In the genomic region with DNA sequence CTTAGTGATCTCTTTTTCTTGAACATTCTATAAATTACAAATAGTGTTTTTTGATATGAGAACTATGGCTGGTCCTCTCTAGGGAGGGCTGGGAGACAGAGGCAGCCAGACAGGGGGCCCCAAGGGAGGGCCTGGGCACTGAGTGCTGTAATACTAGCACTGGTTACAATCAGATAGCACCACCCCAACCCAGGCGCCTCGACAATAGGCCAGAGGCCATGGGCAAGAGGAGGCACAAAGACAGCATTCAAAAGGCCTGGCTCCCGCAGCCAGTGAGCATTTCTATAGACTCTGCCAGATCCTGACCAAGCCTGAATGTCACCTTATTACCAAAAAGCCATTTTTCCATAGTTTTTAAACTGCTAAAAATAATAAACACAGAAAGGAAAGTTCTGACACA, we compare ENCODE assay signal across 19 cellular contexts.
DNase-seq lines count a peak whose midpoint lies in the region; ATAC-seq and TF ChIP-seq lines count a peak whose summit lies in the region.
"Had no signal": no experiment of that assay in that cellular context is flagged by ENCODE, and none has a peak within 500 bp of the region (broad histone marks: within the 10 kb centered on the region; RNA-seq: fewer than 3 reads in every experiment).

No MANE protein-coding gene starts in this region.

- ATAC-seq in right cardiac atrium: peak in 1 of 2 donors; percentile 51
- no peak for ATAC-seq in left ventricle myocardium superior
- ATAC-seq: PC-3 had no signal

- DNase-seq in right cardiac atrium: peak; percentile 41 to 72 (median 70)
- DNase-seq in left ventricle myocardium superior: no peak
- DNase-seq in dorsolateral prefrontal cortex: peak in 9 of 10 donors; percentile 41 to 76 (median 59)
- DNase-seq in neural crest cell (ENCODE audit: low read depth, low spot score): no peak
- DNase-seq in superior temporal gyrus (ENCODE audit: extremely low spot score): peak; percentile 70
- no peak for DNase-seq in KBM-7
- DNase-seq in effector CD4-positive, alpha-beta T cell: no peak
- no peak for DNase-seq in NCI-H82 treated with DMSO at 0.1 percent for 48 hours (lab: John Stamatoyannopoulos, UW; ENCODE audit: unreplicated experiment)
- DNase-seq: CD4-positive, alpha-beta memory T cell; DMS53; GM23248; KG1; NCI-H1105 treated with DMSO at 0.1 percent for 48 hours; NCI-H1694 treated with DMSO at 0.1 percent for 48 hours; NCI-H510A treated with DMSO at 0.1 percent for 48 hours; NCI-H774; PC-3; RPMI8226 had no signal

- H3K9me3 ChIP-seq in right cardiac atrium (ENCODE audit: control insufficient read depth, low read length): no peaks in the 10 kb centered on the region
- H3K9me3 ChIP-seq: HAP-1 had no signal

- H3K27ac Mint-ChIP-seq in neural crest cell (ENCODE audit: unreplicated experiment): peak overlapping the region; percentile 67
- H3K27ac Mint-ChIP-seq: CD4-positive, alpha-beta memory T cell had no signal

- H3K27me3 Mint-ChIP-seq in neural crest cell (ENCODE audit: low read depth): no peaks in the 10 kb centered on the region

- H3K4me1 ChIP-seq in right cardiac atrium (ENCODE audit: control insufficient read depth, insufficient read depth, low read length): peaks cover 3% of the 10 kb centered on the region
- H3K4me1 ChIP-seq: HAP-1 had no signal

- H3K27me3 ChIP-seq in right cardiac atrium (ENCODE audit: control insufficient read depth, insufficient read depth): no peaks in the 10 kb centered on the region
- no peaks in the 10 kb centered on the region for H3K27me3 ChIP-seq in dorsolateral prefrontal cortex

- H3K36me3 Mint-ChIP-seq in neural crest cell (ENCODE audit: low read depth): no peaks in the 10 kb centered on the region
- H3K36me3 Mint-ChIP-seq: CD4-positive, alpha-beta memory T cell had no signal

- H3K4me3 Mint-ChIP-seq in neural crest cell: no peak overlapping the region
- H3K4me3 Mint-ChIP-seq: CD4-positive, alpha-beta memory T cell had no signal

- in situ Hi-C loops in KBM-7 (cut with MboI; ENCODE audit: low pct_unique_long_range_greater_than_20kb, low sequenced_read_pairs): no loop called here

- peaks cover 3% of the 10 kb centered on the region for H3K9me3 Mint-ChIP-seq in neural crest cell

- H3K27ac ChIP-seq in right cardiac atrium (ENCODE audit: low read length) (no peak overlapping the region), dorsolateral prefrontal cortex (peak overlapping the region in 5 of 59 donors; percentile 1 to 34 (median 24))
- H3K27ac ChIP-seq: GM23248 had no signal

- TF ChIP-seq CTCF in dorsolateral prefrontal cortex (IDR thresholded peaks at IDR 0.05 in 54 of 56, conservative IDR thresholded peaks at IDR 0.05 in 2 of 56; ENCODE audit: low read depth in 1 of 56, partially characterized antibody in 56 of 56): peak in 2 of 56 donors; percentile 13 to 16
- TF ChIP-seq CTCF in neural crest cell (conservative IDR thresholded peaks at IDR 0.05): no peak

- H3K4me3 ChIP-seq in right cardiac atrium (ENCODE audit: low read length): no peak overlapping the region
- H3K4me3 ChIP-seq in dorsolateral prefrontal cortex: no peak overlapping the region
- H3K4me3 ChIP-seq: GM23248, HAP-1 had no signal

- intact Hi-C loops in right cardiac atrium (cut with DNase I): no loop called here
- intact Hi-C loops in left ventricle myocardium superior (cut with micrococcal nuclease): no loop called here
- intact Hi-C loops in dorsolateral prefrontal cortex (cut with DNase I): no loop called here

- 54% methylated on average over 3 of the region's 3 CpGs for WGBS in right cardiac atrium

- peaks cover 15% of the 10 kb centered on the region for H3K4me1 Mint-ChIP-seq in neural crest cell
- H3K4me1 Mint-ChIP-seq: CD4-positive, alpha-beta memory T cell had no signal

Comparison
In these comparisons a context has a peak if more than half of its experiments do, and no peak if none do; other contexts are left out.
1. DNase-seq: peak in right cardiac atrium (3 of 3), dorsolateral prefrontal cortex (9 of 10) and superior temporal gyrus (single experiment); none in left ventricle myocardium superior (single experiment), neural crest cell (single experiment), KBM-7 (single experiment), effector CD4-positive, alpha-beta T cell (single experiment) and NCI-H82 treated with DMSO at 0.1 percent for 48 hours (single experiment).